ENCODE assay signal across 8 cellular contexts in the genomic region with DNA sequence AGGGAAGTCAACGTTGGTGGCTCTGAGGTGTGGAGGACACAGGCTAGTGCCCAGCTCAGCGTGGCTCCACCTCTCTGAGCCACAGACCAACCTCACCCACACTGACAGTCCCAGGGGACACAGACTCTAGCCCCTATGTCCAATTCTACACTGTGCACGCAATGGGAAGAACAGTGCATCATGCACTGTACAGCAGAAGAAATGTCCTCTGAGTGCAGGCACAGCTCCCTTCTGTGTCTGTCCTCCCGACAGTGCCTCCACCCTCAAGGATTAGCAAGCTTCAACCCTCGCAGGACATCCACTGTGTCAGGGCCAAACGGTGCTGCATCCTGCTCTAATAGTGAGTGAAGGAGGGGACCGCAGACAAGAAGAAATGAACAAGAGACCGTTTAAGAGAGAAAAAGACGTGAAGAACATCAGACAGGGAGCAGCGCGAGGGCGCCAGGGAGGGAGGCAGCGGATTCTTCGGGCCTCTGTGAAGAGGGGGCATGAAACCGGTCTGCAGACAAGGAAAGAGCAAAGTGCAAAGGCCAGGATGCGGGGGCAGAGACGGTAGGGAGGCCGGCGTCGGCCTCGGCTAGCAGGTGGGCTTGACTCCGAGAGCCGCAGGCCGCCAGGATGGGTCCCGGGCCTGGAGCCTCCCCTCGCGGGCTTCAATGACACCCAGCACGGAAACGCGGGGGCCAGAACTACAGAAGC. TPM values are rescaled to one million over a fixed set of nuclear protein-coding genes. Genes with fewer than 3 reads are reported as not detected.
DNase-seq lines count a peak whose midpoint lies in the region; ATAC-seq, FAIRE-seq and TF ChIP-seq lines count a peak whose summit lies in the region.

No MANE protein-coding gene starts in this region.

- peak; percentile 72 for FAIRE-seq in HTR-8/SVneo (lab: Jason Lieb, UNC)

- H3K27ac ChIP-seq in BLaER1, result peak overlapping the region; percentile 94
- peak overlapping the region; percentile 92 to 96 for H3K27ac ChIP-seq in breast epithelium

- H3K4me3 ChIP-seq in BLaER1, result peak overlapping the region; percentile 81
- peak overlapping the region; percentile 74 to 92 (median 83) for H3K4me3 ChIP-seq in breast epithelium

- peak overlapping the region; percentile 99 for H3K4me2 ChIP-seq in BLaER1

- H3K4me1 Mint-ChIP-seq in mesothelial cell of epicardium, result peaks cover 14% of the 10 kb centered on the region

- ATAC-seq in HG02981 (IDR thresholded peaks at IDR 0.05; ENCODE audit: unreplicated experiment) (no peak), GM18873 (IDR thresholded peaks at IDR 0.05; ENCODE audit: low FRiP score, unreplicated experiment) (no peak)

- H3K9me3 ChIP-seq in BLaER1 (no peaks in the 10 kb centered on the region), breast epithelium (no peaks in the 10 kb centered on the region)

- DNase-seq in HTR-8/SVneo (ENCODE audit: insufficient read length, low spot score), result no peak
- DNase-seq in breast epithelium (ENCODE audit: low spot score in 2 of 2), result no peak
- DNase-seq in mesothelial cell of epicardium (ENCODE audit: low spot score in 2 of 2, unreplicated experiment in 2 of 2), result no peak
- no peak for DNase-seq in 8988T
- DNase-seq in NOMO-1 (lab: John Stamatoyannopoulos, UW; ENCODE audit: unreplicated experiment in 2 of 2), result no peak

- H4K20me1 ChIP-seq in BLaER1, result no peaks in the 10 kb centered on the region

- H3K27me3 Mint-ChIP-seq in mesothelial cell of epicardium (ENCODE audit: low read depth), result no peaks in the 10 kb centered on the region

- TF ChIP-seq CTCF in breast epithelium (IDR thresholded peaks at IDR 0.05), result no peak
- TF ChIP-seq CTCF in mesothelial cell of epicardium (IDR thresholded peaks at IDR 0.05; ENCODE audit: unreplicated experiment), result no peak

- H3K36me3 Mint-ChIP-seq in mesothelial cell of epicardium, result no peaks in the 10 kb centered on the region

- intact Hi-C loops in breast epithelium (cut with DNase I; ENCODE audit: low total_unique reads), result no loop called here

- H3K27me3 ChIP-seq in BLaER1, result no peaks in the 10 kb centered on the region
- H3K27me3 ChIP-seq in breast epithelium, result no peaks in the 10 kb centered on the region

- H3K9me3 Mint-ChIP-seq in mesothelial cell of epicardium, result no peaks in the 10 kb centered on the region

- H3K4me1 ChIP-seq in BLaER1, result peaks cover 47% of the 10 kb centered on the region
- H3K4me1 ChIP-seq in breast epithelium, result peaks cover 4 to 15% of the 10 kb centered on the region in 2 donors

- no peaks in the 10 kb centered on the region for H3K36me3 ChIP-seq in BLaER1
- H3K36me3 ChIP-seq in breast epithelium, result no peaks in the 10 kb centered on the region

- H3K4me3 Mint-ChIP-seq in mesothelial cell of epicardium, result peak overlapping the region; percentile 86

- peak overlapping the region; percentile 89 for H3K9ac ChIP-seq in BLaER1

- no peak for TF ChIP-seq POLR2A in breast epithelium (IDR thresholded peaks at IDR 0.05)

- H3K27ac Mint-ChIP-seq in mesothelial cell of epicardium, result peak overlapping the region; percentile 94

RNA-seq across cellular contexts. Expression of a gene that starts 0.6 kb away (rescaled TPM):
- total RNA-seq in breast epithelium (1 to 10 TPM; 1.3 to 6.6 (median 2.3) TPM), mesothelial cell of epicardium (3.1 to 4.2 TPM (median 3.9 TPM) in 3 replicates)

RNA-seq across cellular contexts. Expression of a gene that starts 6.9 kb away (rescaled TPM):
- total RNA-seq in breast epithelium, result 1,000 to 10,000 TPM; 1,794 to 2,659 (median 2,022) TPM
- 985 to 1,018 TPM (median 1,016 TPM) in 3 replicates for total RNA-seq in mesothelial cell of epicardium

RNA-seq across cellular contexts. Expression of a gene that starts 15.3 kb away (rescaled TPM):
- total RNA-seq in breast epithelium, result 1 to 10 TPM in 1 of 3 donors, not detected in 2; 2.9 TPM
- total RNA-seq in mesothelial cell of epicardium, result 0.83 to 1.3 TPM (median 1.2 TPM) in 3 replicates

RNA-seq across cellular contexts. Expression of a gene that starts 17.6 kb away (rescaled TPM):
- total RNA-seq in breast epithelium (1 to 10 TPM in 2 of 3 donors, under 1 TPM in 1; 0.80 to 5.3 (median 3.6) TPM), mesothelial cell of epicardium (6.6 to 7.6 TPM (median 6.9 TPM) in 3 replicates)

RNA-seq across cellular contexts. Expression of a gene that starts 26.9 kb away (rescaled TPM):
- 10 to 100 TPM; 40.6 to 42.7 (median 42.6) TPM for total RNA-seq in breast epithelium
- total RNA-seq in mesothelial cell of epicardium, result 12.3 to 15.5 TPM (median 13.1 TPM) in 3 replicates
